In genomic region chr5:14598225-14598624, GRCh38 we compare ENCODE assay signal across 15 cellular contexts. TPM values are rescaled to one million over a fixed set of nuclear protein-coding genes. Genes with fewer than 3 reads are reported as not detected.
A peak's percentile ranks its signal among the peaks of the same experiment; 100 is the strongest.
DNase-seq lines count a peak whose midpoint lies in the region; ATAC-seq and TF ChIP-seq lines count a peak whose summit lies in the region.
"Had no signal": no experiment of that assay in that cellular context is flagged by ENCODE, and none has a peak within 500 bp of the region (broad histone marks: within the 10 kb centered on the region; RNA-seq: fewer than 3 reads in every experiment).

No MANE protein-coding gene starts in this region.

- peak overlapping the region; percentile 56 to 72 for H3K27ac Mint-ChIP-seq in effector memory CD8-positive, alpha-beta T cell
- H3K27ac Mint-ChIP-seq: B cell had no signal

- H3K4me3 Mint-ChIP-seq in effector memory CD8-positive, alpha-beta T cell: peak overlapping the region in 1 of 2 donors; percentile 37
- H3K4me3 Mint-ChIP-seq: B cell had no signal

- ATAC-seq in GM18498 (IDR thresholded peaks at IDR 0.05; ENCODE audit: unreplicated experiment): peak; percentile 41
- ATAC-seq in GM21515 (IDR thresholded peaks at IDR 0.05; ENCODE audit: unreplicated experiment): peak; percentile 36
- no peak for ATAC-seq in effector memory CD8-positive, alpha-beta T cell (replicated peaks)
- no peak for ATAC-seq in left ventricle myocardium superior
- ATAC-seq: gastroesophageal sphincter, left lung had no signal

- peaks cover 0 to 3% (median 0%) of the 10 kb centered on the region in 3 donors for H3K36me3 ChIP-seq in tibial artery
- H3K36me3 ChIP-seq: gastroesophageal sphincter, pancreas, thoracic aorta had no signal

- no peaks in the 10 kb centered on the region for H3K27me3 ChIP-seq in tibial artery
- H3K27me3 ChIP-seq: left lung, pancreas had no signal

- H3K4me1 Mint-ChIP-seq in effector memory CD8-positive, alpha-beta T cell (ENCODE audit: low read depth in 2 of 2): peaks cover 35 to 55% of the 10 kb centered on the region in 2 donors

- no peak for TF ChIP-seq CTCF in tibial artery (IDR thresholded peaks at IDR 0.05)

- no peak overlapping the region for H3K4me3 ChIP-seq in tibial artery
- H3K4me3 ChIP-seq: coronary artery, gastroesophageal sphincter, left lung, pancreas, thoracic aorta had no signal

- no peaks in the 10 kb centered on the region for H3K9me3 ChIP-seq in tibial artery
- H3K9me3 ChIP-seq: gastroesophageal sphincter, left lung, pancreas, thoracic aorta had no signal

- H3K27ac ChIP-seq in tibial artery: no peak overlapping the region
- H3K27ac ChIP-seq in caudate nucleus (ENCODE audit: low read depth, low read length): no peak overlapping the region
- H3K27ac ChIP-seq: coronary artery, gastroesophageal sphincter, left lung, pancreas, thoracic aorta had no signal

- H3K9me3 Mint-ChIP-seq in effector memory CD8-positive, alpha-beta T cell: no peaks in the 10 kb centered on the region

- H3K36me3 Mint-ChIP-seq in effector memory CD8-positive, alpha-beta T cell (ENCODE audit: insufficient read depth): peaks cover 20% of the 10 kb centered on the region

- H3K27me3 Mint-ChIP-seq in effector memory CD8-positive, alpha-beta T cell: no peaks in the 10 kb centered on the region

- DNase-seq in NOMO-1 (lab: John Stamatoyannopoulos, UW; ENCODE audit: unreplicated experiment in 2 of 2) (peak; percentile 24 to 63), left ventricle myocardium superior (no peak), tibial artery (no peak), caudate nucleus (lab: John Stamatoyannopoulos, UW) (no peak)
- no peak for DNase-seq in effector memory CD8-positive, alpha-beta T cell
- DNase-seq: activated gamma-delta T cell treated with Interleukin-2 at 50 U/mL for 16 hours, left lung, pancreas, SW 1271 had no signal

- intact Hi-C loops in left ventricle myocardium superior (cut with micrococcal nuclease): no loop called here
- intact Hi-C loops in tibial artery (cut with DNase I; ENCODE audit: low total_unique reads): no loop called here

- H3K4me1 ChIP-seq in tibial artery: no peaks in the 10 kb centered on the region
- H3K4me1 ChIP-seq: gastroesophageal sphincter had no signal

RNA-seq across cellular contexts. Expression of gene OTULINL, which starts 16.6 kb away (rescaled TPM):
- 3.1 TPM for total RNA-seq in left ventricle myocardium superior

Comparison
In these comparisons a context has a peak if more than half of its experiments do, and no peak if none do; other contexts are left out.
1. ATAC-seq: peak in GM18498 (single experiment) and GM21515 (single experiment); none in effector memory CD8-positive, alpha-beta T cell (single experiment) and left ventricle myocardium superior (single experiment).
2. DNase-seq: peak in NOMO-1 (2 of 2); none in effector memory CD8-positive, alpha-beta T cell (0 of 3), left ventricle myocardium superior (single experiment), tibial artery (0 of 2) and caudate nucleus (0 of 61).